In the genomic region with DNA sequence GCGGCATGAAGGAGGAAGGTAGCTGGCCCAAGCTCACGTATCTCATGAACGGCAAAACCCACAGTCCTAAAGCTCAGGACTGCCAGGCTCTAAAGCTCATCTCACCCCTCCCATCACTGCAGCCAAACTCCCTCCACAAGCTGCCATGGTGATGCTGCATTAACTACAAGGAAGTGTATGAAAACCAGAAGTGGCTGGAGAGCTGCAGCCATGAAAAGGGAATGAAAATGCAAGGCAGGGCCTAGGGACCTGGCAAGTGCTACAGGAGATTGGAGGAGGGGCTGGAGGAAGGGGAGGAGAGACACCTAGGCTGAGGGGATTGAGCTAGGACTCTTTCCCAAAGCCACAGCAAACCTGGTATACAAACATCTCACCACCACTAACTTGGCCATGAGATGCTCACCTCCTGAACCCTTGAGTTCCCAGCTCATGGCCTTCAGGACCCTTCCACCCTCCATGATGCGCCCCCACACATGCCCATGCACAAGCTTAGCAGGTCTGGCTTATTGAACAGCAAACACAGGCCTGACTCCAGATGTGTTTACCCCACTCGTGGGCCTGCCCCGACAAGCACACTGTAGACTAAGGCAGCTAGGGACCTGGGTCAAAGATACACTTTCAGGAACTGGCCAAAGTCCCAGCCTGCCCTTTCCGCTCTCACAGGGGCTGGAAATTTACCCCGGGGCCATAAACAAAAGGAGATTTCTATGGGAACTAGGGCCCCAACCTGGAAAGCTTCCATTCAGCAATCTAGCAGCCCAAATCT, we compare ENCODE assay signal across 12 cellular contexts. TPM values are rescaled to one million over a fixed set of nuclear protein-coding genes. Genes with fewer than 3 reads are reported as not detected.
DNase-seq lines count a peak whose midpoint lies in the region; TF ChIP-seq lines count a peak whose summit lies in the region.
"Had no signal": no experiment of that assay in that cellular context is flagged by ENCODE, and none has a peak within 500 bp of the region (broad histone marks: within the 10 kb centered on the region; RNA-seq: fewer than 3 reads in every experiment).

No MANE protein-coding gene starts in this region.

- H3K36me3 ChIP-seq in esophagus (ENCODE audit: control insufficient read depth in 2 of 2, insufficient read depth in 2 of 2, low read length in 1 of 2) (no peaks in the 10 kb centered on the region), testis (ENCODE audit: low read depth, missing control alignments) (no peaks in the 10 kb centered on the region), BE2C (no peaks in the 10 kb centered on the region)
- H3K36me3 ChIP-seq: neutrophil had no signal

- intact Hi-C loops in posterior vena cava (cut with DNase I) (no loop called here), testis (cut with DNase I; ENCODE audit: low total_unique reads) (no loop called here)

- 42 to 46% methylated on average over 8 of the region's 8 CpGs for WGBS in esophagus, 2 donors
- WGBS in testis, 2 donors = 67 to 75% methylated on average over 8 of the region's 8 CpGs

- TF ChIP-seq POLR2A in testis (IDR thresholded peaks at IDR 0.05) = no peak

- H3K4me3 ChIP-seq in esophagus (ENCODE audit: low read depth in 1 of 2, low read length in 2 of 2) (no peak overlapping the region), testis (no peak overlapping the region), BE2C (ENCODE audit: low read depth, low read length) (no peak overlapping the region)
- H3K4me3 ChIP-seq: SK-N-MC had no signal

- no peaks in the 10 kb centered on the region for H3K27me3 ChIP-seq in esophagus (ENCODE audit: control insufficient read depth in 1 of 2, insufficient read depth in 2 of 2, low read length in 2 of 2)
- no peaks in the 10 kb centered on the region for H3K27me3 ChIP-seq in testis
- no peaks in the 10 kb centered on the region for H3K27me3 ChIP-seq in BE2C

- TF ChIP-seq CTCF in testis (IDR thresholded peaks at IDR 0.05) (no peak), BE2C (IDR thresholded peaks at IDR 0.05; ENCODE audit: low read depth, low read length) (no peak)

- H3K9me3 ChIP-seq in esophagus (ENCODE audit: control insufficient read depth in 2 of 2, insufficient read depth in 1 of 2, low read depth in 1 of 2, low read length in 1 of 2) (no peaks in the 10 kb centered on the region), testis (no peaks in the 10 kb centered on the region), BE2C (no peaks in the 10 kb centered on the region)
- H3K9me3 ChIP-seq: neutrophil had no signal

- DNase-seq in COLO668 (lab: John Stamatoyannopoulos, UW; ENCODE audit: unreplicated experiment) (peak; percentile 56), NCI-H1694 (lab: John Stamatoyannopoulos, UW) (peak; percentile 33), posterior vena cava (ENCODE audit: low spot score) (peak; percentile 78), NCI-H2227 treated with DMSO at 0.1 percent for 48 hours (lab: John Stamatoyannopoulos, UW) (no peak), testis (no peak), NCI-H526 treated with DMSO at 0.1 percent for 48 hours (lab: John Stamatoyannopoulos, UW) (no peak), BE2C (no peak)
- DNase-seq: activated CD8-positive, alpha-beta T cell treated with anti-CD3 and anti-CD28 coated beads, Interleukin-2, amount 10 ng/mL, durations not matched to agents 7 days and 5 days; hippocampal formation had no signal

- H3K4me1 ChIP-seq in esophagus (ENCODE audit: control insufficient read depth in 2 of 2, insufficient read depth in 2 of 2, low read length in 1 of 2) = peaks cover 17 to 35% of the 10 kb centered on the region in 2 donors
- H3K4me1 ChIP-seq in testis = peaks cover 15% of the 10 kb centered on the region
- H3K4me1 ChIP-seq in BE2C = peaks cover 14% of the 10 kb centered on the region

- H3K27ac ChIP-seq in esophagus (ENCODE audit: low read depth in 2 of 2, low read length in 1 of 2) (peak overlapping the region; percentile 42 to 91), testis (no peak overlapping the region)
- H3K27ac ChIP-seq: neutrophil, SK-N-MC had no signal

RNA-seq across cellular contexts. Expression of gene LTBP2, which starts 42.0 kb away (rescaled TPM):
- 1 to 10 TPM; 4.7 to 5.5 TPM for polyA plus RNA-seq in esophagus
- total RNA-seq in posterior vena cava = 100 to 1,000 TPM; 141 to 168 TPM
- total RNA-seq in testis = 10 to 100 TPM; 19.6 to 45.3 TPM
- polyA plus RNA-seq in testis (ENCODE audit: insufficient read depth, low read depth, low replicate concordance) = 23.3 TPM
- polyA plus RNA-seq in BE2C (2012; ENCODE audit: insufficient read depth, insufficient read length, low read depth) = 1.2 TPM

Comparison
In these comparisons a context has a peak if more than half of its experiments do, and no peak if none do; other contexts are left out.
1. DNase-seq: peak in COLO668 (single experiment), NCI-H1694 (single experiment) and posterior vena cava (single experiment); none in NCI-H2227 treated with DMSO at 0.1 percent for 48 hours (single experiment), testis (single experiment), NCI-H526 treated with DMSO at 0.1 percent for 48 hours (single experiment) and BE2C (single experiment).
2. H3K27ac ChIP-seq: peak in esophagus (2 of 2); none in testis (0 of 2).